19 cellular contexts compared by ENCODE assay signal in genomic region chr4:145182212-145182611, GRCh38. TPM values are rescaled to one million over a fixed set of nuclear protein-coding genes. Genes with fewer than 3 reads are reported as not detected.
DNase-seq lines count a peak whose midpoint lies in the region; ATAC-seq and TF ChIP-seq lines count a peak whose summit lies in the region.
"Had no signal": no experiment of that assay in that cellular context is flagged by ENCODE, and none has a peak within 500 bp of the region (broad histone marks: within the 10 kb centered on the region; RNA-seq: fewer than 3 reads in every experiment).

No MANE protein-coding gene starts in this region.

- no peaks in the 10 kb centered on the region for H3K36me3 ChIP-seq in CD4-positive, alpha-beta memory T cell (ENCODE audit: insufficient read depth, low read length)
- H3K36me3 ChIP-seq: BE2C, SJCRH30, transverse colon had no signal

- no peak overlapping the region for H3K4me3 ChIP-seq in CD4-positive, alpha-beta memory T cell (ENCODE audit: low read length in 2 of 2)
- no peak overlapping the region for H3K4me3 ChIP-seq in GM12865 (ENCODE audit: low read depth, low read length)
- H3K4me3 ChIP-seq: SJCRH30, smooth muscle cell, transverse colon had no signal

- H3K4me1 ChIP-seq in CD4-positive, alpha-beta memory T cell (ENCODE audit: insufficient read depth, low read length) = peaks cover 25% of the 10 kb centered on the region
- H3K4me1 ChIP-seq: BE2C had no signal

- TF ChIP-seq CTCF in GM12865 (IDR thresholded peaks at IDR 0.05; ENCODE audit: insufficient read depth, low read depth, low read length, missing control alignments) = no peak
- TF ChIP-seq CTCF in activated CD8-positive, alpha-beta T cell treated with anti-CD3 and anti-CD28 coated beads for 36 hours (IDR thresholded peaks at IDR 0.05) = no peak

- CTCF ChIA-PET in CD4-positive, alpha-beta memory T cell (lab: Charles Lee; ENCODE audit: partially characterized antibody) = interaction anchor here (1.7 to 2.5 kb wide), 2 partner anchors 84 to 435 kb away, joined by 4 to 10 read pairs; partner anchors contain the start of genes ABCE1 and ANAPC10
- CTCF ChIA-PET in activated CD8-positive, alpha-beta T cell treated with anti-CD3 and anti-CD28 coated beads for 36 hours (lab: Charles Lee) = interaction anchor here (1.6 kb wide), 1 partner anchor 435 kb away, joined by 5 read pairs; no protein-coding TSS in a partner anchor

- POLR2A ChIA-PET in CD4-positive, alpha-beta memory T cell (lab: Charles Lee; ENCODE audit: partially characterized antibody) = interaction anchor here (2.7 kb wide), 1 partner anchor 84 kb away, joined by 32 read pairs; the partner anchor contains the start of genes ABCE1 and ANAPC10
- POLR2A ChIA-PET in activated CD8-positive, alpha-beta T cell treated with anti-CD3 and anti-CD28 coated beads for 36 hours (lab: Charles Lee) = interaction anchor here (0.7 kb wide), 1 partner anchor 52 kb away, joined by 3 read pairs; no protein-coding TSS in a partner anchor

- peak overlapping the region in 3 of 7 donors; percentile 46 to 99 (median 54) for H3K27ac Mint-ChIP-seq in CD4-positive, alpha-beta memory T cell
- no peak overlapping the region for H3K27ac Mint-ChIP-seq in activated CD8-positive, alpha-beta T cell treated with anti-CD3 and anti-CD28 coated beads for 36 hours
- H3K27ac Mint-ChIP-seq in naive B cell = no peak overlapping the region

- no peak for ATAC-seq in activated CD8-positive, alpha-beta T cell treated with anti-CD3 and anti-CD28 coated beads for 36 hours
- ATAC-seq in naive B cell (ENCODE audit: low read depth in 2 of 2) = no peak
- no peak for ATAC-seq in HG03196 (IDR thresholded peaks at IDR 0.05; ENCODE audit: unreplicated experiment)
- no peak for ATAC-seq in HG03025 (IDR thresholded peaks at IDR 0.05; ENCODE audit: low FRiP score, unreplicated experiment)
- ATAC-seq: HepG2 had no signal

- no peaks in the 10 kb centered on the region for H3K9me3 Mint-ChIP-seq in CD4-positive, alpha-beta memory T cell
- no peaks in the 10 kb centered on the region for H3K9me3 Mint-ChIP-seq in activated CD8-positive, alpha-beta T cell treated with anti-CD3 and anti-CD28 coated beads for 36 hours
- H3K9me3 Mint-ChIP-seq in naive B cell = no peaks in the 10 kb centered on the region

- peaks cover 12 to 32% (median 22%) of the 10 kb centered on the region in 4 donors for H3K4me1 Mint-ChIP-seq in CD4-positive, alpha-beta memory T cell
- H3K4me1 Mint-ChIP-seq in activated CD8-positive, alpha-beta T cell treated with anti-CD3 and anti-CD28 coated beads for 36 hours (ENCODE audit: low read depth) = peaks cover 14% of the 10 kb centered on the region
- peaks cover 26 to 38% (median 35%) of the 10 kb centered on the region in 3 donors for H3K4me1 Mint-ChIP-seq in naive B cell

- H3K27me3 ChIP-seq in CD4-positive, alpha-beta memory T cell (ENCODE audit: insufficient read depth, low read length) = no peaks in the 10 kb centered on the region
- H3K27me3 ChIP-seq: BE2C, SJCRH30, transverse colon had no signal

- peaks cover 3 to 16% of the 10 kb centered on the region in 2 donors for H3K36me3 Mint-ChIP-seq in CD4-positive, alpha-beta memory T cell
- peaks cover 17% of the 10 kb centered on the region for H3K36me3 Mint-ChIP-seq in activated CD8-positive, alpha-beta T cell treated with anti-CD3 and anti-CD28 coated beads for 36 hours (ENCODE audit: low read depth)
- peaks cover 0 to 4% of the 10 kb centered on the region in 2 donors for H3K36me3 Mint-ChIP-seq in naive B cell

- H3K27ac ChIP-seq in CD4-positive, alpha-beta memory T cell (ENCODE audit: low read depth, low read length) = no peak overlapping the region
- H3K27ac ChIP-seq: parathyroid adenoma, SJCRH30, transverse colon had no signal

- no peaks in the 10 kb centered on the region for H3K27me3 Mint-ChIP-seq in CD4-positive, alpha-beta memory T cell
- H3K27me3 Mint-ChIP-seq in activated CD8-positive, alpha-beta T cell treated with anti-CD3 and anti-CD28 coated beads for 36 hours = no peaks in the 10 kb centered on the region
- no peaks in the 10 kb centered on the region for H3K27me3 Mint-ChIP-seq in naive B cell

- intact Hi-C loops in CD4-positive, alpha-beta memory T cell (cut with micrococcal nuclease) = loop anchor here (5.0 kb wide), 2 partner anchors 995 to 1340 kb away; partner anchors contain the start of genes LSM6 and SLC10A7
- intact Hi-C loops in activated CD8-positive, alpha-beta T cell treated with anti-CD3 and anti-CD28 coated beads for 36 hours (cut with micrococcal nuclease) = loop anchor here (10.0 kb wide), 1 partner anchor 303 kb away; the partner anchor contains the start of gene SMAD1

- no peak for DNase-seq in CD4-positive, alpha-beta memory T cell
- DNase-seq in GM12865 (ENCODE audit: low read depth) (peak; percentile 62), naive B cell (no peak), NCI-H1092 treated with DMSO at 0.1 percent for 48 hours (lab: John Stamatoyannopoulos, UW) (no peak), SIG-M5 (lab: John Stamatoyannopoulos, UW) (no peak)
- DNase-seq in activated CD8-positive, alpha-beta T cell treated with anti-CD3 and anti-CD28 coated beads for 36 hours = no peak
- DNase-seq: BE2C; central memory CD4-positive, alpha-beta T cell; hippocampal formation; NCI-H2081; NCI-H510A treated with DMSO at 0.1 percent for 48 hours; OCI-M1; SJCRH30; transverse colon had no signal

- H3K9me3 ChIP-seq in CD4-positive, alpha-beta memory T cell (ENCODE audit: control insufficient read depth in 1 of 2, low read length in 2 of 2) = no peaks in the 10 kb centered on the region
- H3K9me3 ChIP-seq: BE2C, SJCRH30, transverse colon had no signal

- H3K4me3 Mint-ChIP-seq in CD4-positive, alpha-beta memory T cell = peak overlapping the region in 5 of 8 donors; percentile 4 to 74 (median 43)
- peak overlapping the region; percentile 17 for H3K4me3 Mint-ChIP-seq in activated CD8-positive, alpha-beta T cell treated with anti-CD3 and anti-CD28 coated beads for 36 hours
- H3K4me3 Mint-ChIP-seq in naive B cell = peak overlapping the region in 5 of 8 donors; percentile 16 to 77 (median 33)

RNA-seq across cellular contexts. Expression of gene OTUD4, which starts 1.8 kb away (rescaled TPM):
- total RNA-seq in CD4-positive, alpha-beta memory T cell = 10 to 100 TPM; 60.1 to 61.3 TPM
- polyA plus RNA-seq in CD4-positive, alpha-beta memory T cell = 10 to 100 TPM; 10.2 to 20.7 TPM
- total RNA-seq in activated CD8-positive, alpha-beta T cell treated with anti-CD3 and anti-CD28 coated beads for 36 hours = 10 to 100 TPM; 41.4 to 49.6 TPM
- 10 to 100 TPM; 11.9 to 20.1 (median 15.4) TPM for polyA plus RNA-seq in naive B cell (ENCODE audit: low read depth in 6 of 6)
